In genomic region chr5:43041131-43041668, GRCh38 we compare ENCODE assay signal across 8 cellular contexts. TPM values are rescaled to one million over a fixed set of nuclear protein-coding genes. Genes with fewer than 3 reads are reported as not detected.
DNase-seq lines count a peak whose midpoint lies in the region; ATAC-seq and TF ChIP-seq lines count a peak whose summit lies in the region.

No MANE protein-coding gene starts in this region.

- no peaks in the 10 kb centered on the region for H3K9me3 ChIP-seq in DND-41 (ENCODE audit: insufficient read depth, low read length, severe bottlenecking)

- H3K4me3 Mint-ChIP-seq in activated naive CD4-positive, alpha-beta T cell treated with anti-CD3 and anti-CD28 coated beads for 36 hours, result peak overlapping the region; percentile 96

- H3K4me1 ChIP-seq in DND-41 (ENCODE audit: insufficient read depth, low read length), result peaks cover 37% of the 10 kb centered on the region

- H4K20me1 ChIP-seq in DND-41 (ENCODE audit: insufficient read depth, low read length), result peaks cover 5% of the 10 kb centered on the region; the same call in 1 of the 2 replicates

- peak overlapping the region; percentile 99 for H3K27ac Mint-ChIP-seq in activated naive CD4-positive, alpha-beta T cell treated with anti-CD3 and anti-CD28 coated beads for 36 hours

- ATAC-seq in DND-41 (ENCODE audit: insufficient read depth, low read depth) (no peak), HG02571 (IDR thresholded peaks at IDR 0.05; ENCODE audit: unreplicated experiment) (no peak), GM21381 (IDR thresholded peaks at IDR 0.05; ENCODE audit: unreplicated experiment) (no peak)

- DNase-seq in DND-41, result peak; percentile 75
- DNase-seq in NCI-H2029 treated with DMSO at 0.1 percent for 48 hours (lab: John Stamatoyannopoulos, UW), result peak; percentile 85
- DNase-seq in activated naive CD4-positive, alpha-beta T cell treated with anti-CD3 and anti-CD28 coated beads for 36 hours, result peak; percentile 52
- peak; percentile 72 for DNase-seq in glomerular endothelial cell (ENCODE audit: extremely low read depth, low read depth, low spot score)
- DNase-seq in retinal pigment epithelial cell (ENCODE audit: low read depth), result no peak
- no peak for DNase-seq in OCI-M2 (lab: John Stamatoyannopoulos, UW; ENCODE audit: unreplicated experiment)

- H3K4me1 Mint-ChIP-seq in activated naive CD4-positive, alpha-beta T cell treated with anti-CD3 and anti-CD28 coated beads for 36 hours (ENCODE audit: low read depth), result peaks cover 21% of the 10 kb centered on the region

- no peaks in the 10 kb centered on the region for H3K9me3 Mint-ChIP-seq in activated naive CD4-positive, alpha-beta T cell treated with anti-CD3 and anti-CD28 coated beads for 36 hours

- peak overlapping the region; percentile 100 for H3K27ac ChIP-seq in DND-41 (ENCODE audit: low read length)

- H3K27me3 ChIP-seq in DND-41 (ENCODE audit: insufficient read depth, low read length, poor library complexity), result no peaks in the 10 kb centered on the region

- H3K36me3 Mint-ChIP-seq in activated naive CD4-positive, alpha-beta T cell treated with anti-CD3 and anti-CD28 coated beads for 36 hours (ENCODE audit: low read depth), result peaks cover 8% of the 10 kb centered on the region

- H3K36me3 ChIP-seq in DND-41 (ENCODE audit: insufficient read depth, low read length), result peaks cover 7% of the 10 kb centered on the region; the same call in 1 of the 2 replicates

- H3K4me3 ChIP-seq in DND-41 (ENCODE audit: low read depth in 1 of 2, low read length in 2 of 2), result peak overlapping the region; percentile 52 to 71
- H3K4me3 ChIP-seq in retinal pigment epithelial cell (ENCODE audit: low read length), result peak overlapping the region; percentile 54

- CTCF ChIA-PET in activated naive CD4-positive, alpha-beta T cell treated with anti-CD3 and anti-CD28 coated beads for 36 hours (lab: Charles Lee), result interaction anchor here (0.6 to 3.2 kb wide), 26 partner anchors 14 to 443 kb away, joined by 3 to 73 read pairs (median 8); partner anchors contain the start of genes HMGCS1 and TMEM267

- H3K79me2 ChIP-seq in DND-41 (ENCODE audit: insufficient read depth, low read length), result peaks cover 91% of the 10 kb centered on the region

- H3K27me3 Mint-ChIP-seq in activated naive CD4-positive, alpha-beta T cell treated with anti-CD3 and anti-CD28 coated beads for 36 hours (ENCODE audit: low read depth), result no peaks in the 10 kb centered on the region

- H3K4me2 ChIP-seq in DND-41 (ENCODE audit: insufficient read depth, low read length), result peak overlapping the region; percentile 82

- intact Hi-C loops in activated naive CD4-positive, alpha-beta T cell treated with anti-CD3 and anti-CD28 coated beads for 36 hours (cut with micrococcal nuclease), result loop anchor here (5.0 to 10.0 kb wide), 2 partner anchors 284 to 1116 kb away; partner anchors contain the start of genes CCDC152 and FBXO4

- H3K9ac ChIP-seq in DND-41 (ENCODE audit: low read depth, low read length), result peak overlapping the region; percentile 90

- no peak for TF ChIP-seq CTCF in DND-41 (IDR thresholded peaks at IDR 0.05; ENCODE audit: borderline replicate concordance, extremely low read depth, low read length, poor library complexity, severe bottlenecking)
- TF ChIP-seq CTCF in retinal pigment epithelial cell (conservative IDR thresholded peaks at IDR 0.05; ENCODE audit: low read depth, low read length), result no peak

- peak overlapping the region; percentile 22; the same call in 1 of the 2 replicates for H2AFZ ChIP-seq in DND-41 (ENCODE audit: low read depth, low read length)

RNA-seq across cellular contexts. Expression of gene ANXA2R, which starts 1.1 kb away (rescaled TPM):
- total RNA-seq in activated naive CD4-positive, alpha-beta T cell treated with anti-CD3 and anti-CD28 coated beads for 36 hours, result 1 to 10 TPM; 6.0 to 6.5 TPM
- total RNA-seq in glomerular endothelial cell, result 4.1 and 11.2 TPM in 2 replicates

Comparison
In these comparisons a context has a peak if more than half of its experiments do, and no peak if none do; other contexts are left out.
1. DNase-seq: peak in DND-41 (single experiment), NCI-H2029 treated with DMSO at 0.1 percent for 48 hours (single experiment), activated naive CD4-positive, alpha-beta T cell treated with anti-CD3 and anti-CD28 coated beads for 36 hours (single experiment) and glomerular endothelial cell (single experiment); none in retinal pigment epithelial cell (single experiment) and OCI-M2 (single experiment).